7 cellular contexts compared by ENCODE assay signal in the genomic region with DNA sequence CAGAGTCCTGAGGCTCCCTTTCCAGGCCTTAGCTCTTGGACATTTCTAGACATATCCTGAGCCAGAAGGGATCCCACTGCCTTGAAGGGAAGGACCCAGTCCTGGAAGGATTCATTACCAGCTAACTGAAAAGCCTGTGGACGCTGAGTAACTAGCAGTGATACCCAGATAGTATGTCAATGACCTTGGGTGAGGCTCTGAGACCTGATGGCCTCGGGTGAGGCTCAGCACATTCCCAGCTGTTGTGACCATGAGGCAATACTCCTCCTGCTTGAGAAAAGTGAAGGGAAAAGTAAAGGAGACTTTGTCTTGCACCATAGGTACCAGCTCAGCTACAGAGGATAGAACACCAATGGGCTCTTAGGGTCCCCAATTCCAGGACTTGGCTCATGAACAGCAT.
"Had no signal": no experiment of that assay in that cellular context is flagged by ENCODE, and none has a peak within 500 bp of the region (broad histone marks: within the 10 kb centered on the region; RNA-seq: fewer than 3 reads in every experiment).

No MANE protein-coding gene starts in this region.

- H3K4me3 Mint-ChIP-seq: GM23338, H9, IgD-negative memory B cell had no signal

- H3K27ac ChIP-seq: HL-60 had no signal

- H3K4me2 ChIP-seq: GM23338 had no signal

- H3K4me1 Mint-ChIP-seq: GM23338, H9, IgD-negative memory B cell had no signal

- H3K4me3 ChIP-seq: GM23338 had no signal

- DNase-seq: H9, HCEC 1CT, KBM-7 had no signal

- H3K27me3 Mint-ChIP-seq: IgD-negative memory B cell had no signal

- H3K9me3 Mint-ChIP-seq: GM23338 had no signal

- ATAC-seq: GM23338, HepG2 had no signal

- H3K27ac Mint-ChIP-seq: H9 had no signal

- H3K36me3 Mint-ChIP-seq: IgD-negative memory B cell had no signal

- H2AFZ ChIP-seq: GM23338 had no signal
